17 cellular contexts compared by ENCODE assay signal in genomic region chr2:69744456-69744855, GRCh38.
"Had no signal": no experiment of that assay in that cellular context is flagged by ENCODE, and none has a peak within 500 bp of the region (broad histone marks: within the 10 kb centered on the region; RNA-seq: fewer than 3 reads in every experiment).

No MANE protein-coding gene starts in this region.

- H3K4me3 Mint-ChIP-seq: activated CD4-positive, alpha-beta memory T cell treated with anti-CD3 and anti-CD28 coated beads for 36 hours had no signal

- H3K9me3 Mint-ChIP-seq: activated CD4-positive, alpha-beta memory T cell treated with anti-CD3 and anti-CD28 coated beads for 36 hours had no signal

- H3K4me3 ChIP-seq: dorsolateral prefrontal cortex, esophagus squamous epithelium, thoracic aorta, uterus had no signal

- FAIRE-seq: endometrium, kidney had no signal

- H3K36me3 Mint-ChIP-seq: activated CD4-positive, alpha-beta memory T cell treated with anti-CD3 and anti-CD28 coated beads for 36 hours had no signal

- H3K9me3 ChIP-seq: breast epithelium, esophagus squamous epithelium, heart left ventricle, stomach, thoracic aorta, uterus had no signal

- H3K27me3 ChIP-seq: breast epithelium, dorsolateral prefrontal cortex, esophagus squamous epithelium, heart left ventricle, stomach, uterus had no signal

- H3K27ac Mint-ChIP-seq: activated CD4-positive, alpha-beta memory T cell treated with anti-CD3 and anti-CD28 coated beads for 36 hours; activated naive CD8-positive, alpha-beta T cell had no signal

- DNase-seq: activated CD4-positive, alpha-beta memory T cell treated with anti-CD3 and anti-CD28 coated beads for 36 hours; activated CD4-positive, CD25-positive, alpha-beta regulatory T cell treated with anti-CD3 and anti-CD28 coated beads, Interleukin-2, amount 50 U/mL, for 72 hours; activated gamma-delta T cell; activated T-cell treated with anti-CD3 and anti-CD28 coated beads, Interleukin-2, amount 50 U/mL, for 48 hours; dorsolateral prefrontal cortex; esophagus squamous epithelium; foreskin melanocyte; heart left ventricle; kidney; left ventricle myocardium superior; stimulated activated CD4-positive, alpha-beta T cell treated with anti-CD3 and anti-CD28 coated beads, Interleukin-15, amount 100 ng/mL, for 24 hours; stomach; uterus had no signal

- H3K27ac ChIP-seq: breast epithelium, dorsolateral prefrontal cortex, esophagus squamous epithelium, heart left ventricle, thoracic aorta, uterus had no signal

- H3K27me3 Mint-ChIP-seq: activated CD4-positive, alpha-beta memory T cell treated with anti-CD3 and anti-CD28 coated beads for 36 hours; activated naive CD8-positive, alpha-beta T cell had no signal

- ATAC-seq: heart left ventricle, left ventricle myocardium superior had no signal

- H3K36me3 ChIP-seq: breast epithelium, thoracic aorta, uterus had no signal
